In the genomic region with DNA sequence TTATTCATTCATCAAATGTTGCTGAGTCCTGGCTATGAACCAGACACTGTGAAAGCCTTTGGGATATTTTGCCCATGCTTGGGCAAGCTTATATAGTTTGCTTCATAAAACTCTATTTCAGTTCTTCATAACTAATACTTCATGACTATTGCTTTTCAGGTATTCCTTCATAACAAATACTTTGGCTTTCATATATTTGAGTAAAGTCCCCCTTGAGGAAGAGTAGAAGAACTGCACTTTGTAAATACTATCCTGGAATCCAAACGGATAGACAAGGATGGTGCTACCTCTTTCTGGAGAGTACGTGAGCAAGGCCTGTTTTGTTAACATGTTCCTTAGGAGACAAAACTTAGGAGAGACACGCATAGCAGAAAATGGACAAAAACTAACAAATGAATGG, we compare ENCODE assay signal across 9 cellular contexts. TPM values are rescaled to one million over a fixed set of nuclear protein-coding genes. Genes with fewer than 3 reads are reported as not detected.
DNase-seq lines count a peak whose midpoint lies in the region; ATAC-seq and TF ChIP-seq lines count a peak whose summit lies in the region.
"Had no signal": no experiment of that assay in that cellular context is flagged by ENCODE, and none has a peak within 500 bp of the region (broad histone marks: within the 10 kb centered on the region; RNA-seq: fewer than 3 reads in every experiment).

No MANE protein-coding gene starts in this region.

- DNase-seq in SIG-M5 treated with dmso at 0.1 percent for 504 hours (lab: John Stamatoyannopoulos, UW; ENCODE audit: unreplicated experiment) = peak; percentile 13
- DNase-seq in SIG-M5 (lab: John Stamatoyannopoulos, UW) = no peak
- no peak for DNase-seq in brain microvascular endothelial cell
- no peak for DNase-seq in smooth muscle cell (lab: John Stamatoyannopoulos, UW; ENCODE audit: unreplicated experiment)
- no peak for DNase-seq in activated CD4-positive, alpha-beta T cell treated with anti-CD3 and anti-CD28 coated beads for 36 hours
- no peak for DNase-seq in activated CD4-positive, alpha-beta memory T cell treated with anti-CD3 and anti-CD28 coated beads, Interleukin-2, amount 10 ng/mL, durations not matched to agents 7 days and 5 days
- no peak for DNase-seq in activated effector memory CD4-positive, alpha-beta T cell treated with Interleukin-2 at 50 U/mL for 16 hours
- DNase-seq: GF-D8 had no signal

- intact Hi-C loops in activated CD4-positive, alpha-beta T cell treated with anti-CD3 and anti-CD28 coated beads for 36 hours (cut with DNase I, micrococcal nuclease) = no loop called here

- H3K27ac Mint-ChIP-seq in activated CD4-positive, alpha-beta T cell treated with anti-CD3 and anti-CD28 coated beads for 36 hours = no peak overlapping the region
- no peak overlapping the region for H3K27ac Mint-ChIP-seq in activated CD4-positive, alpha-beta memory T cell treated with anti-CD3 and anti-CD28 coated beads, Interleukin-2, amount 10 ng/mL, durations not matched to agents 7 days and 5 days

- no peaks in the 10 kb centered on the region for H4K20me1 ChIP-seq in smooth muscle cell (ENCODE audit: low read depth)

- no peak overlapping the region for H3K4me2 ChIP-seq in smooth muscle cell

- H3K36me3 ChIP-seq in brain microvascular endothelial cell (replicated peaks) (no peaks in the 10 kb centered on the region), smooth muscle cell (ENCODE audit: low read depth) (no peaks in the 10 kb centered on the region)

- no peaks in the 10 kb centered on the region for H3K79me2 ChIP-seq in smooth muscle cell (ENCODE audit: low read depth)

- no peak overlapping the region for H3K4me3 Mint-ChIP-seq in activated CD4-positive, alpha-beta T cell treated with anti-CD3 and anti-CD28 coated beads for 36 hours
- no peak overlapping the region for H3K4me3 Mint-ChIP-seq in activated CD4-positive, alpha-beta memory T cell treated with anti-CD3 and anti-CD28 coated beads, Interleukin-2, amount 10 ng/mL, durations not matched to agents 7 days and 5 days

- POLR2A ChIA-PET in activated CD4-positive, alpha-beta T cell treated with anti-CD3 and anti-CD28 coated beads for 36 hours (lab: Charles Lee) = no interaction called here
- POLR2A ChIA-PET in activated CD4-positive, alpha-beta memory T cell treated with anti-CD3 and anti-CD28 coated beads, Interleukin-2, amount 10 ng/mL, durations not matched to agents 7 days and 5 days (lab: Charles Lee) = no interaction called here

- peaks cover 6% of the 10 kb centered on the region for H3K27me3 Mint-ChIP-seq in activated CD4-positive, alpha-beta T cell treated with anti-CD3 and anti-CD28 coated beads for 36 hours
- peaks cover 3% of the 10 kb centered on the region for H3K27me3 Mint-ChIP-seq in activated CD4-positive, alpha-beta memory T cell treated with anti-CD3 and anti-CD28 coated beads, Interleukin-2, amount 10 ng/mL, durations not matched to agents 7 days and 5 days

- H3K4me3 ChIP-seq in brain microvascular endothelial cell (ENCODE audit: low read depth, low read length) = no peak overlapping the region
- H3K4me3 ChIP-seq in smooth muscle cell = no peak overlapping the region

- H3K4me1 Mint-ChIP-seq in activated CD4-positive, alpha-beta T cell treated with anti-CD3 and anti-CD28 coated beads for 36 hours = no peaks in the 10 kb centered on the region
- no peaks in the 10 kb centered on the region for H3K4me1 Mint-ChIP-seq in activated CD4-positive, alpha-beta memory T cell treated with anti-CD3 and anti-CD28 coated beads, Interleukin-2, amount 10 ng/mL, durations not matched to agents 7 days and 5 days

- H3K27me3 ChIP-seq in brain microvascular endothelial cell (replicated peaks) (no peaks in the 10 kb centered on the region), smooth muscle cell (ENCODE audit: low read depth) (no peaks in the 10 kb centered on the region)

- H2AFZ ChIP-seq in smooth muscle cell (ENCODE audit: low read depth) = no peak overlapping the region

- H3K27ac ChIP-seq in brain microvascular endothelial cell (no peak overlapping the region), smooth muscle cell (ENCODE audit: low read depth) (no peak overlapping the region)

- no peaks in the 10 kb centered on the region for H3K4me1 ChIP-seq in smooth muscle cell (ENCODE audit: low read depth)

- WGBS in smooth muscle cell (ENCODE audit: low lambda C conversion rate) = 53% methylated on average over 3 of the region's 3 CpGs

- ATAC-seq in HG03442 (IDR thresholded peaks at IDR 0.05; ENCODE audit: unreplicated experiment) = peak; percentile 73
- ATAC-seq in activated CD4-positive, alpha-beta T cell treated with anti-CD3 and anti-CD28 coated beads for 36 hours = no peak

- no peaks in the 10 kb centered on the region for H3F3A ChIP-seq in smooth muscle cell (ENCODE audit: low read depth)

- CTCF ChIA-PET in activated CD4-positive, alpha-beta T cell treated with anti-CD3 and anti-CD28 coated beads for 36 hours (lab: Charles Lee) = interaction anchor here (1.0 to 1.7 kb wide), 2 partner anchors 12 to 94 kb away, joined by 3 to 5 read pairs; no protein-coding TSS in a partner anchor
- CTCF ChIA-PET in activated CD4-positive, alpha-beta memory T cell treated with anti-CD3 and anti-CD28 coated beads, Interleukin-2, amount 10 ng/mL, durations not matched to agents 7 days and 5 days (lab: Charles Lee) = interaction anchor here (1.1 to 2.2 kb wide), 2 partner anchors 9 to 12 kb away, joined by 4 to 9 read pairs; no protein-coding TSS in a partner anchor

- no peaks in the 10 kb centered on the region for H3K9me3 ChIP-seq in smooth muscle cell (replicated peaks; ENCODE audit: low read depth)

- H3K36me3 Mint-ChIP-seq in activated CD4-positive, alpha-beta T cell treated with anti-CD3 and anti-CD28 coated beads for 36 hours (ENCODE audit: low read depth) = no peaks in the 10 kb centered on the region
- H3K36me3 Mint-ChIP-seq in activated CD4-positive, alpha-beta memory T cell treated with anti-CD3 and anti-CD28 coated beads, Interleukin-2, amount 10 ng/mL, durations not matched to agents 7 days and 5 days (ENCODE audit: low read depth) = no peaks in the 10 kb centered on the region

- TF ChIP-seq CTCF in brain microvascular endothelial cell (IDR thresholded peaks at IDR 0.05; ENCODE audit: low read depth, low read length, missing control alignments) (peak; percentile 53), smooth muscle cell (IDR thresholded peaks at IDR 0.05; ENCODE audit: borderline replicate concordance, insufficient read depth, poor library complexity, severe bottlenecking) (peak; percentile 49)

- in situ Hi-C loops in brain microvascular endothelial cell (cut with HindIII; ENCODE audit: low pct_ligation_motif_present, low sequenced_read_pairs) = no loop called here

- H3K9me3 Mint-ChIP-seq in activated CD4-positive, alpha-beta T cell treated with anti-CD3 and anti-CD28 coated beads for 36 hours (ENCODE audit: low read depth) = no peaks in the 10 kb centered on the region
- H3K9me3 Mint-ChIP-seq in activated CD4-positive, alpha-beta memory T cell treated with anti-CD3 and anti-CD28 coated beads, Interleukin-2, amount 10 ng/mL, durations not matched to agents 7 days and 5 days = no peaks in the 10 kb centered on the region

- no peak overlapping the region for H3K9ac ChIP-seq in smooth muscle cell (ENCODE audit: low read depth)

RNA-seq across cellular contexts. Expression of a gene that starts 1.7 kb away (rescaled TPM):
- 1.9 and 5.0 TPM in 2 replicates for total RNA-seq in smooth muscle cell
- 6.0 and 7.3 TPM in 2 replicates for polyA plus RNA-seq in smooth muscle cell
- total RNA-seq in activated CD4-positive, alpha-beta T cell treated with anti-CD3 and anti-CD28 coated beads for 36 hours = not detected
- total RNA-seq in activated CD4-positive, alpha-beta memory T cell treated with anti-CD3 and anti-CD28 coated beads, Interleukin-2, amount 10 ng/mL, durations not matched to agents 7 days and 5 days = not detected

RNA-seq across cellular contexts. Expression of a gene that starts 30.2 kb away (rescaled TPM):
- 0.85 and 1.5 TPM in 2 replicates for total RNA-seq in smooth muscle cell
- 4.8 and 6.2 TPM in 2 replicates for polyA plus RNA-seq in smooth muscle cell
- total RNA-seq in activated CD4-positive, alpha-beta T cell treated with anti-CD3 and anti-CD28 coated beads for 36 hours = not detected
- not detected for total RNA-seq in activated CD4-positive, alpha-beta memory T cell treated with anti-CD3 and anti-CD28 coated beads, Interleukin-2, amount 10 ng/mL, durations not matched to agents 7 days and 5 days

RNA-seq across cellular contexts. Expression of a gene that starts 47.2 kb away (rescaled TPM):
- total RNA-seq in smooth muscle cell = not detected in 2 replicates
- not detected in 2 replicates for polyA plus RNA-seq in smooth muscle cell
- total RNA-seq in activated CD4-positive, alpha-beta T cell treated with anti-CD3 and anti-CD28 coated beads for 36 hours = not detected
- total RNA-seq in activated CD4-positive, alpha-beta memory T cell treated with anti-CD3 and anti-CD28 coated beads, Interleukin-2, amount 10 ng/mL, durations not matched to agents 7 days and 5 days = not detected
